10 cellular contexts compared by ENCODE assay signal in the genomic region with DNA sequence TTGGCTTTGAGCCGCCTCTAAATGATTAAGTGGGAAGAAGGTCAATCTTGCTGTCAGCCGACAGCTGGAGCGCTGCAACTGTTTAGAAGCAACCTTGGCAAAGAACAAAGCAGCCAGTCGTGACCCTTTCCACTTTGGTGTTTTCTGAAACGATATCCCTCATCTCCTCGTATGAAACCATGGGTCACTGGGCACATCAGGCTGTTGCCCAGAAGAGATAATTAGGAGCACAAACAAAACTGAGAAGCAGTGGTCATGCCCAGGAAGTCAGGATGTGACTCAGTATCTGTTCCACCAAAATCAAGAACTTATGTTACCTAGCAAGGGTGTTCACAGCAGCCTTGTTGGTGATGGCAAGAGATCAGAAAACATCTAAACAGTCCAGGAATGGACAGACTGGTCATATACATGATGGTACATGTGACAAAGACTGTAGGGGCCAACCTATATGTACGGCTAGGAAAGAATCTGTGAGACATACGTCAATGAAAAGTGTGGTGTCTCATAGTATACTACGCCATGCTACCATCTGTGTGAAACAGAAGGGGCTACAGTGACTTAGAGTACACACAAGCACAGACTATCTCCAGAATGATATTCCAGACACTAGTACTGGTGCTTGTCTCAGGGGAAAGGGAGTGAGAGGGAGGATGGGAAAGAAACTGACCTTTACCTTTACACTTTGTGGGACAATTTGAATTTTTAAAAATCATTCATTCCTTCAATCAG. TPM values are rescaled to one million over a fixed set of nuclear protein-coding genes. Genes with fewer than 3 reads are reported as not detected.
DNase-seq lines count a peak whose midpoint lies in the region; ATAC-seq and TF ChIP-seq lines count a peak whose summit lies in the region.
"Had no signal": no experiment of that assay in that cellular context is flagged by ENCODE, and none has a peak within 500 bp of the region (broad histone marks: within the 10 kb centered on the region; RNA-seq: fewer than 3 reads in every experiment).

No MANE protein-coding gene starts in this region.

- H3K36me3 ChIP-seq in WERI-Rb-1, result no peaks in the 10 kb centered on the region
- peaks cover 0 to 74% of the 10 kb centered on the region in 2 donors for H3K36me3 ChIP-seq in gastroesophageal sphincter
- H3K36me3 ChIP-seq in smooth muscle cell (ENCODE audit: low read depth), result peaks cover 8% of the 10 kb centered on the region

- TF ChIP-seq CTCF in WERI-Rb-1 (IDR thresholded peaks at IDR 0.05; ENCODE audit: low read depth, low read length), result no peak
- TF ChIP-seq CTCF in gastroesophageal sphincter (IDR thresholded peaks at IDR 0.05), result no peak
- no peak for TF ChIP-seq CTCF in smooth muscle cell (IDR thresholded peaks at IDR 0.05; ENCODE audit: borderline replicate concordance, insufficient read depth, poor library complexity, severe bottlenecking)

- H3K79me2 ChIP-seq in smooth muscle cell (ENCODE audit: low read depth), result no peaks in the 10 kb centered on the region

- H3K27ac ChIP-seq in WERI-Rb-1 (peak overlapping the region; percentile 11; the same call in 1 of the 2 replicates), gastroesophageal sphincter (peak overlapping the region; percentile 25 to 70 (median 58)), smooth muscle cell (ENCODE audit: low read depth) (no peak overlapping the region)
- H3K27ac ChIP-seq: neutrophil had no signal

- H3K27me3 ChIP-seq in WERI-Rb-1 (ENCODE audit: insufficient read depth, low read depth, severe bottlenecking), result no peaks in the 10 kb centered on the region
- H3K27me3 ChIP-seq in gastroesophageal sphincter, result no peaks in the 10 kb centered on the region
- no peaks in the 10 kb centered on the region for H3K27me3 ChIP-seq in smooth muscle cell (ENCODE audit: low read depth)
- H3K27me3 ChIP-seq: neutrophil had no signal

- no peak overlapping the region for H2AFZ ChIP-seq in smooth muscle cell (ENCODE audit: low read depth)

- H3F3A ChIP-seq in smooth muscle cell (ENCODE audit: low read depth), result no peaks in the 10 kb centered on the region

- peak; percentile 57 for ATAC-seq in gastroesophageal sphincter
- no peak for ATAC-seq in GM21528 (IDR thresholded peaks at IDR 0.05; ENCODE audit: low FRiP score, unreplicated experiment)
- no peak for ATAC-seq in GM18907 (IDR thresholded peaks at IDR 0.05; ENCODE audit: unreplicated experiment)

- no peak for TF ChIP-seq POLR2A in gastroesophageal sphincter (IDR thresholded peaks at IDR 0.05)

- H3K4me3 ChIP-seq in WERI-Rb-1 (ENCODE audit: low read depth, low read length), result no peak overlapping the region
- H3K4me3 ChIP-seq in gastroesophageal sphincter, result no peak overlapping the region
- H3K4me3 ChIP-seq in smooth muscle cell, result no peak overlapping the region

- peaks cover 5 to 37% (median 5%) of the 10 kb centered on the region in 3 donors for H3K4me1 ChIP-seq in gastroesophageal sphincter
- H3K4me1 ChIP-seq in smooth muscle cell (ENCODE audit: low read depth), result peaks cover 10% of the 10 kb centered on the region

- no peak for TF ChIP-seq EP300 in gastroesophageal sphincter (IDR thresholded peaks at IDR 0.05)

- H3K9ac ChIP-seq in smooth muscle cell (ENCODE audit: low read depth), result peak overlapping the region; percentile 3

- no peak overlapping the region for H3K4me2 ChIP-seq in smooth muscle cell

- DNase-seq in H4 (ENCODE audit: low spot score) (peak; percentile 57), WERI-Rb-1 (no peak), smooth muscle cell (lab: John Stamatoyannopoulos, UW; ENCODE audit: unreplicated experiment) (no peak)
- no peak for DNase-seq in stimulated activated CD4-positive, alpha-beta T cell treated with anti-CD3 and anti-CD28 coated beads, Interleukin-2, amount 100 ng/mL, for 24 hours
- no peak for DNase-seq in activated CD4-positive, alpha-beta T cell treated with anti-CD3 and anti-CD28 coated beads for 48 hours
- DNase-seq: T-helper 9 cell had no signal

- H3K9me3 ChIP-seq in WERI-Rb-1 (ENCODE audit: severe bottlenecking) (no peaks in the 10 kb centered on the region), gastroesophageal sphincter (no peaks in the 10 kb centered on the region), smooth muscle cell (replicated peaks; ENCODE audit: low read depth) (no peaks in the 10 kb centered on the region)
- H3K9me3 ChIP-seq: neutrophil had no signal

- 50 to 56% methylated on average over 7 to 8 of the region's 9 CpGs for WGBS in gastroesophageal sphincter (ENCODE audit: low coverage in 1 of 2), 2 donors
- WGBS in smooth muscle cell (ENCODE audit: low lambda C conversion rate), result 82% methylated on average over 9 of the region's 9 CpGs

- no peaks in the 10 kb centered on the region for H4K20me1 ChIP-seq in smooth muscle cell (ENCODE audit: low read depth)

RNA-seq across cellular contexts. Expression of a gene that starts 22.4 kb away (rescaled TPM):
- total RNA-seq in H4 (2014; rRNA removed; shearing (Covaris generic)), result 24.9 and 30.2 TPM in 2 replicates
- total RNA-seq in gastroesophageal sphincter (10 to 100 TPM; 17.1 to 31.6 (median 29.6) TPM), smooth muscle cell (34.9 and 37.9 TPM in 2 replicates)
- polyA plus RNA-seq in smooth muscle cell, result 38.6 and 47.8 TPM in 2 replicates

RNA-seq across cellular contexts. Expression of a gene that starts 40.2 kb away (rescaled TPM):
- total RNA-seq in H4 (2014; rRNA removed; shearing (Covaris generic)), result 1.2 and 1.7 TPM in 2 replicates
- total RNA-seq in gastroesophageal sphincter (10 to 100 TPM; 31.2 to 65.2 (median 39.5) TPM), smooth muscle cell (37.6 and 37.9 TPM in 2 replicates)
- 30.1 and 33.4 TPM in 2 replicates for polyA plus RNA-seq in smooth muscle cell

Comparison
In these comparisons a context has a peak if more than half of its experiments do, and no peak if none do; other contexts are left out.
1. RNA of a gene that starts 40.2 kb away (total RNA-seq): 31.2 to 65.2 TPM in gastroesophageal sphincter and 37.6 to 37.9 TPM in smooth muscle cell; 1.2 to 1.7 TPM in H4; every median in the first group is over 10 times any median in the second.